Comparison of ENCODE assay signal across 15 cellular contexts in the genomic region with DNA sequence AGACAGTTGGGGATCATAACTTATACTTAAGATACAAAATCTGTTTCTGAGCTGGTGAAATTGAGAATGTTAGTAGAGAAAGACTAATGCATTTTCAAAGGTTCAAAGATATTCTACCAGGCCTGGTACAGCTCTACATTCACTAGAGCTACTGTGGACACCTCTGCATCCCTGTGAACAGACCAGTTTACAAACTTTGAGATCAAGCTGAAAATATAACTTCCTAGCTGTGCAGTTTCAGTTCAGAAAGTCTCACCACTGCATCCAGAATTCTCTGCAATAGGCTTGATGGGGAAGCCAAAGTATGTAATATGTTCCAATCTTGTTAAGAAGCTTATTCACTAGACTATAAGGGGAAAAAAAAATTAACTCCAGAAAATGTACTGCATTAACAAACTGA.
DNase-seq lines count a peak whose midpoint lies in the region; ATAC-seq, FAIRE-seq and TF ChIP-seq lines count a peak whose summit lies in the region.
"Had no signal": no experiment of that assay in that cellular context is flagged by ENCODE, and none has a peak within 500 bp of the region (broad histone marks: within the 10 kb centered on the region; RNA-seq: fewer than 3 reads in every experiment).

No MANE protein-coding gene starts in this region.

- peak overlapping the region; percentile 5 for H3K27ac Mint-ChIP-seq in mesothelial cell of epicardium
- H3K27ac Mint-ChIP-seq: CD8-positive, alpha-beta memory T cell had no signal

- DNase-seq in HepG2 (ENCODE audit: low spot score) (no peak), right lobe of liver (no peak), GM12878 (ENCODE audit: low read depth, low spot score) (no peak), mesothelial cell of epicardium (ENCODE audit: low spot score in 2 of 2, unreplicated experiment in 2 of 2) (no peak), SHP77 treated with DMSO at 0.1 percent for 48 hours (lab: John Stamatoyannopoulos, UW) (no peak), AG20443 (ENCODE audit: low spot score) (no peak), ACHN (no peak)
- DNase-seq in activated effector memory CD4-positive, alpha-beta T cell treated with anti-CD3 and anti-CD28 coated beads, Interleukin-2, amount 50 U/mL, for 16 hours = no peak
- DNase-seq: 8988T; CD8-positive, alpha-beta memory T cell; HFFc6; NCI-H226; NCI-H524 treated with DMSO at 0.1 percent for 48 hours had no signal

- in situ Hi-C loops in HepG2 (cut with HindIII; ENCODE audit: extremely low pct_ligation_motif_present, low pct_unique_long_range_greater_than_20kb) (no loop called here), GM12878 (cut with MboI) (no loop called here), ACHN (cut with HindIII; ENCODE audit: low pct_ligation_motif_present, low pct_unique_long_range_greater_than_20kb, low sequenced_read_pairs) (no loop called here)

- H3K9ac ChIP-seq in HepG2 (ENCODE audit: insufficient read depth, low read depth, low read length) (0 out of 2 replicates have a peak overlapping the region, but pooled peaks have one; percentile 3), GM12878 (ENCODE audit: control insufficient read depth, insufficient read depth, low read length) (no peak overlapping the region)

- TF ChIP-seq EP300 in HepG2 (IDR thresholded peaks at IDR 0.05; ENCODE audit: low read depth in 2 of 2, low read length in 2 of 2) (no peak), HepG2 (CRISPR knock-in tag; IDR thresholded peaks at IDR 0.05; ENCODE audit: borderline replicate concordance) (no peak), GM12878 (IDR thresholded peaks at IDR 0.05; ENCODE audit: borderline replicate concordance in 1 of 2, control insufficient read depth in 1 of 2, low read depth in 2 of 2, low read length in 2 of 2) (no peak)

- FAIRE-seq in HepG2 (lab: Jason Lieb, UNC) (no peak), GM12878 (lab: Jason Lieb, UNC) (no peak)

- H3K27ac ChIP-seq in HepG2 (ENCODE audit: extremely low read length, insufficient read depth, low read length) (peak overlapping the region; percentile 67), right lobe of liver (no peak overlapping the region), GM12878 (ENCODE audit: control insufficient read depth, insufficient read depth) (no peak overlapping the region)
- H3K27ac ChIP-seq: SJCRH30 had no signal

- no peak for TF ChIP-seq CTCF in HepG2 (CRISPR knock-in tag; IDR thresholded peaks at IDR 0.05)
- TF ChIP-seq CTCF in right lobe of liver (IDR thresholded peaks at IDR 0.05) = no peak
- TF ChIP-seq CTCF in GM12878 (IDR thresholded peaks at IDR 0.05 in 2 of 3, conservative IDR thresholded peaks at IDR 0.05 in 1 of 3; ENCODE audit: control insufficient read depth in 2 of 3, extremely low read depth in 1 of 3, insufficient read depth in 1 of 3, low read depth in 3 of 3, low read length in 3 of 3) = no peak
- TF ChIP-seq CTCF in mesothelial cell of epicardium (IDR thresholded peaks at IDR 0.05; ENCODE audit: unreplicated experiment) = no peak

- H3K9me3 Mint-ChIP-seq in mesothelial cell of epicardium = peaks cover 2% of the 10 kb centered on the region
- H3K9me3 Mint-ChIP-seq: CD8-positive, alpha-beta memory T cell; HFFc6 had no signal

- H3K36me3 ChIP-seq in HepG2 (replicated peaks in 1 of 2; ENCODE audit: control insufficient read depth in 1 of 2, insufficient read depth in 2 of 2, low read length in 2 of 2) (no peaks in the 10 kb centered on the region), right lobe of liver (no peaks in the 10 kb centered on the region), GM12878 (ENCODE audit: control insufficient read depth in 2 of 2, insufficient read depth in 2 of 2, low read length in 1 of 2) (no peaks in the 10 kb centered on the region)
- H3K36me3 ChIP-seq: BLaER1 treated with 17β-estradiol and CSF1 and Interleukin-3, amounts not matched to agents 10 nM and 100 nM; SJCRH30 had no signal

- peaks cover 75% of the 10 kb centered on the region for H3K4me1 ChIP-seq in HepG2 (ENCODE audit: insufficient read depth, low read length)
- H3K4me1 ChIP-seq in right lobe of liver = peaks cover 0 to 11% (median 4%) of the 10 kb centered on the region in 4 donors
- peaks cover 4% of the 10 kb centered on the region; the same call in 1 of the 2 replicates for H3K4me1 ChIP-seq in GM12878 (ENCODE audit: control insufficient read depth, insufficient read depth, low read length)

- SMC1A ChIA-PET in GM12878 (lab: Charles Lee; ENCODE audit: uncharacterized antibody, unreplicated experiment) = interaction anchor here (0.7 to 2.9 kb wide), 14 partner anchors 9 to 892 kb away, joined by 3 to 18 read pairs (median 4); no protein-coding TSS in a partner anchor

- ATAC-seq in HepG2 (peak; percentile 44), right lobe of liver (no peak), GM12878 (peak; percentile 30; the same call in 2 of the 3 replicates)

- RAD21 ChIA-PET in GM12878 (lab: Charles Lee; ENCODE audit: unreplicated experiment) = interaction anchor here (0.8 to 2.4 kb wide), 8 partner anchors 9 to 892 kb away, joined by 3 to 10 read pairs (median 4); no protein-coding TSS in a partner anchor

- intact Hi-C loops in HepG2 (cut with micrococcal nuclease; ENCODE audit: unreplicated experiment) (loop anchor here (1.0 kb wide), 1 partner anchor 36 kb away; no protein-coding TSS in a partner anchor), right lobe of liver (cut with DNase I) (no loop called here), GM12878 (cut with micrococcal nuclease; ENCODE audit: unreplicated experiment) (no loop called here)

- no peaks in the 10 kb centered on the region for H3K27me3 ChIP-seq in HepG2 (ENCODE audit: control insufficient read depth in 1 of 2, insufficient read depth in 2 of 2, low read length in 2 of 2)
- H3K27me3 ChIP-seq in right lobe of liver = no peaks in the 10 kb centered on the region
- no peaks in the 10 kb centered on the region for H3K27me3 ChIP-seq in GM12878 (replicated peaks in 1 of 2; ENCODE audit: control insufficient read depth in 2 of 2, insufficient read depth in 2 of 2, low read length in 1 of 2)
- H3K27me3 ChIP-seq: BLaER1 treated with 17β-estradiol and CSF1 and Interleukin-3, amounts not matched to agents 10 nM and 100 nM; SJCRH30 had no signal

- TF ChIP-seq POLR2A in HepG2 (IDR thresholded peaks at IDR 0.05; ENCODE audit: insufficient read depth in 1 of 2, low read depth in 2 of 2, low read length in 2 of 2) (no peak), right lobe of liver (IDR thresholded peaks at IDR 0.05) (no peak), GM12878 (IDR thresholded peaks at IDR 0.05; ENCODE audit: low read depth, low read length) (no peak)

- H2AFZ ChIP-seq in HepG2 (ENCODE audit: low read length) (no peak overlapping the region), GM12878 (ENCODE audit: control insufficient read depth, low read depth, low read length) (no peak overlapping the region)

- CTCF ChIA-PET in HepG2 (lab: Yijun Ruan, JAX; ENCODE audit: low intra/inter-chr PET ratio, low total read pairs) = no interaction called here
- CTCF ChIA-PET in GM12878 (lab: Yijun Ruan, JAX) = interaction anchor here (0.6 to 2.3 kb wide), 13 partner anchors 9 to 892 kb away, joined by 3 to 9 read pairs (median 4); no protein-coding TSS in a partner anchor

- H3K4me2 ChIP-seq in HepG2 (ENCODE audit: low read depth, low read length) (no peak overlapping the region), GM12878 (ENCODE audit: control insufficient read depth, insufficient read depth) (no peak overlapping the region)

- BruUV-seq in HepG2 (replicated peaks; lab: Mats Ljungman, UMichigan) (no TSS peak), GM12878 (replicated peaks; lab: Mats Ljungman, UMichigan) (no TSS peak)

- POLR2A ChIA-PET in HepG2 (lab: Yijun Ruan, JAX) (interaction anchor here (1.1 to 2.8 kb wide), 4 partner anchors 22 to 674 kb away, joined by 5 to 19 read pairs (median 16); a partner anchor contains a TSS), GM12878 (lab: Charles Lee) (interaction anchor here (0.5 to 0.6 kb wide), 2 partner anchors 677 to 724 kb away, joined by 3 to 5 read pairs; no protein-coding TSS in a partner anchor)

- no peaks in the 10 kb centered on the region for H3K27me3 Mint-ChIP-seq in mesothelial cell of epicardium (ENCODE audit: low read depth)
- H3K27me3 Mint-ChIP-seq: CD8-positive, alpha-beta memory T cell had no signal

- no peaks in the 10 kb centered on the region for H3K36me3 Mint-ChIP-seq in mesothelial cell of epicardium
- H3K36me3 Mint-ChIP-seq: CD8-positive, alpha-beta memory T cell had no signal

- peaks cover 49% of the 10 kb centered on the region for H3K4me1 Mint-ChIP-seq in mesothelial cell of epicardium
- H3K4me1 Mint-ChIP-seq: CD8-positive, alpha-beta memory T cell had no signal

- no peak for TF ChIP-seq RAD21 in HepG2 (CRISPR knock-in tag; IDR thresholded peaks at IDR 0.05)
- no peak for TF ChIP-seq RAD21 in GM12878 (IDR thresholded peaks at IDR 0.05; ENCODE audit: insufficient read depth, low read depth, low read length)

- H3K4me3 ChIP-seq in HepG2 (replicated peaks in 1 of 3; ENCODE audit: insufficient read depth in 1 of 3, low read depth in 2 of 3, low read length in 3 of 3) = no peak overlapping the region
- H3K4me3 ChIP-seq in right lobe of liver = no peak overlapping the region
- H3K4me3 ChIP-seq in GM12878 = no peak overlapping the region
- H3K4me3 ChIP-seq: BLaER1 treated with 17β-estradiol and CSF1 and Interleukin-3, amounts not matched to agents 10 nM and 100 nM; SJCRH30 had no signal

- H3K4me3 Mint-ChIP-seq in mesothelial cell of epicardium = no peak overlapping the region
- H3K4me3 Mint-ChIP-seq: CD8-positive, alpha-beta memory T cell had no signal

- H3K79me2 ChIP-seq in HepG2 (ENCODE audit: insufficient read depth, low read length) = no peaks in the 10 kb centered on the region
- no peaks in the 10 kb centered on the region for H3K79me2 ChIP-seq in GM12878 (ENCODE audit: control insufficient read depth, insufficient read depth, low read length)

- H3K9me3 ChIP-seq in HepG2 (ENCODE audit: low read length) (no peaks in the 10 kb centered on the region), right lobe of liver (no peaks in the 10 kb centered on the region), GM12878 (replicated peaks; ENCODE audit: control insufficient read depth, insufficient read depth, low read length) (no peaks in the 10 kb centered on the region)
- H3K9me3 ChIP-seq: BLaER1 treated with 17β-estradiol and CSF1 and Interleukin-3, amounts not matched to agents 10 nM and 100 nM; SJCRH30 had no signal

- no peaks in the 10 kb centered on the region for H4K20me1 ChIP-seq in HepG2 (ENCODE audit: insufficient read depth, low read length)
- no peaks in the 10 kb centered on the region for H4K20me1 ChIP-seq in GM12878 (ENCODE audit: control insufficient read depth, insufficient read depth)
- H4K20me1 ChIP-seq: BLaER1 treated with 17β-estradiol and CSF1 and Interleukin-3, amounts not matched to agents 10 nM and 100 nM had no signal

TF ChIP-seq in GM12878, 131 proteins besides CTCF, POLR2A, EP300 and RAD21:
- no peak for TF ChIP-seq ZSCAN29 (IDR thresholded peaks at IDR 0.05)
- TF ChIP-seq NFIC (IDR thresholded peaks at IDR 0.05; ENCODE audit: low read depth, low read length) = no peak
- no peak for TF ChIP-seq ZNF622 (IDR thresholded peaks at IDR 0.05)
- no peak for TF ChIP-seq CHD4 (IDR thresholded peaks at IDR 0.05)
- no peak for TF ChIP-seq MXI1 (IDR thresholded peaks at IDR 0.05; ENCODE audit: low read depth, low read length)

Comparison
In these comparisons a context has a peak if more than half of its experiments do, and no peak if none do; other contexts are left out.
1. ATAC-seq: peak in HepG2 (single experiment) and GM12878 (single experiment); none in right lobe of liver (0 of 4).